In the genomic region with DNA sequence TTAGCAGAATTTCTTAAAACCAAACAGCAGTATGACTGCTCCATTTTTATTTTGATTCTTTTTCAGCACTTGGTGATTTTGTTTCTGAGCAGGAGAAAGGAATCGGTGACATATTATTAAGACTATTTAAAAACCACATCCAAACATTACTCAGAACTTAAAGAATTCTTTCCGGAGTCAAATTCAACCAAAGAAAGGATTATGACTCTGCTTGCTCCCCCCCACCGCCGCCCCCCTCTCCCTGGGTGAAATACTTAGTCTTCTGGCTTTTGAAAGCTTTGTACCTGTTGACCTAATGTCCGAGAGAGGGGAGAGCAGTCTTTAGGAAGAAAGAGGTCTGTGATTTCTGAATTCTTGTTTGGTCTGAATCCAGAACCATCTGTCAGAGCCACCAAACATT, we compare ENCODE assay signal across 11 cellular contexts. TPM values are rescaled to one million over a fixed set of nuclear protein-coding genes. Genes with fewer than 3 reads are reported as not detected.
DNase-seq lines count a peak whose midpoint lies in the region; ATAC-seq and TF ChIP-seq lines count a peak whose summit lies in the region.
"Had no signal": no experiment of that assay in that cellular context is flagged by ENCODE, and none has a peak within 500 bp of the region (broad histone marks: within the 10 kb centered on the region; RNA-seq: fewer than 3 reads in every experiment).

No MANE protein-coding gene starts in this region.

- peak overlapping the region; percentile 40 for H3K27ac ChIP-seq in SK-N-MC

- H3K36me3 ChIP-seq in ES-I3 (ENCODE audit: insufficient read depth, low read length): no peaks in the 10 kb centered on the region
- no peaks in the 10 kb centered on the region for H3K36me3 ChIP-seq in SK-N-MC (ENCODE audit: insufficient read depth, low read length)
- no peaks in the 10 kb centered on the region for H3K36me3 ChIP-seq in skeletal muscle satellite cell (ENCODE audit: insufficient read depth, low read length)

- no peak for DNase-seq in SK-N-MC (ENCODE audit: low read depth, low spot score)
- peak; percentile 80 to 88 for DNase-seq in foreskin fibroblast
- no peak for DNase-seq in DMS 273 (lab: John Stamatoyannopoulos, UW; ENCODE audit: unreplicated experiment)
- DNase-seq in activated CD4-positive, alpha-beta T cell treated with anti-CD3 and anti-CD28 coated beads, Interleukin-2, amount 50 U/mL, for 48 hours: no peak
- no peak for DNase-seq in natural killer cell treated with Interleukin-12 subunit alpha and Interleukin-12 subunit beta and Interleukin-15 and Interleukin-18, amount 100 ng/mL, for 72 hours (ENCODE audit: low spot score)
- no peak for DNase-seq in NCI-H1436 (lab: John Stamatoyannopoulos, UW)
- DNase-seq: DMS 273 treated with DMSO at 0.1 percent for 48 hours, mucosa of descending colon, NCI-H1092 treated with DMSO at 0.1 percent for 48 hours had no signal

- H3K36me3 Mint-ChIP-seq in natural killer cell treated with Interleukin-12 subunit alpha and Interleukin-12 subunit beta and Interleukin-15 and Interleukin-18, amount 100 ng/mL, for 72 hours: no peaks in the 10 kb centered on the region

- no peak overlapping the region for H3K27ac Mint-ChIP-seq in natural killer cell treated with Interleukin-12 subunit alpha and Interleukin-12 subunit beta and Interleukin-15 and Interleukin-18, amount 100 ng/mL, for 72 hours

- no peak overlapping the region for H3K4me3 Mint-ChIP-seq in natural killer cell treated with Interleukin-12 subunit alpha and Interleukin-12 subunit beta and Interleukin-15 and Interleukin-18, amount 100 ng/mL, for 72 hours

- ATAC-seq in natural killer cell treated with Interleukin-12 subunit alpha and Interleukin-12 subunit beta and Interleukin-15 and Interleukin-18, amount 100 ng/mL, for 72 hours: no peak
- ATAC-seq: mucosa of descending colon had no signal

- H3K9me3 ChIP-seq in ES-I3 (ENCODE audit: control insufficient read depth, insufficient read depth, low read length): no peaks in the 10 kb centered on the region
- no peaks in the 10 kb centered on the region for H3K9me3 ChIP-seq in SK-N-MC (ENCODE audit: low read depth, low read length)
- H3K9me3 ChIP-seq in skeletal muscle satellite cell (replicated peaks; ENCODE audit: low read length): no peaks in the 10 kb centered on the region
- H3K9me3 ChIP-seq: mucosa of descending colon had no signal

- TF ChIP-seq CTCF in foreskin fibroblast (IDR thresholded peaks at IDR 0.05; ENCODE audit: low read depth, low read length): no peak

- H3K4me1 Mint-ChIP-seq in natural killer cell treated with Interleukin-12 subunit alpha and Interleukin-12 subunit beta and Interleukin-15 and Interleukin-18, amount 100 ng/mL, for 72 hours (ENCODE audit: low read depth in 2 of 2): peaks cover 0 to 5% of the 10 kb centered on the region in 2 donors

- H3K27me3 ChIP-seq in skeletal muscle satellite cell (ENCODE audit: control insufficient read depth, insufficient read depth, low read length): no peaks in the 10 kb centered on the region

- H3K9me3 Mint-ChIP-seq in natural killer cell treated with Interleukin-12 subunit alpha and Interleukin-12 subunit beta and Interleukin-15 and Interleukin-18, amount 100 ng/mL, for 72 hours: no peaks in the 10 kb centered on the region

- H3K4me2 ChIP-seq in skeletal muscle satellite cell (ENCODE audit: low read length): peak overlapping the region; percentile 75

- peaks cover 18 to 25% of the 10 kb centered on the region in 2 donors for H3K27me3 Mint-ChIP-seq in natural killer cell treated with Interleukin-12 subunit alpha and Interleukin-12 subunit beta and Interleukin-15 and Interleukin-18, amount 100 ng/mL, for 72 hours

- H3K4me1 ChIP-seq in ES-I3 (ENCODE audit: insufficient read depth, low read length) (peaks cover 30% of the 10 kb centered on the region), skeletal muscle satellite cell (ENCODE audit: control insufficient read depth, insufficient read depth, low read length) (peaks cover 72% of the 10 kb centered on the region)

- H3K4me3 ChIP-seq in SK-N-MC (no peak overlapping the region), foreskin fibroblast (ENCODE audit: low read depth in 1 of 2, low read length in 2 of 2) (peak overlapping the region; percentile 31 to 42), skeletal muscle satellite cell (ENCODE audit: low read length) (peak overlapping the region; percentile 59)
- H3K4me3 ChIP-seq: mucosa of descending colon had no signal

- H3K9ac ChIP-seq in ES-I3 (ENCODE audit: low read depth, low read length): 0 out of 2 replicates have a peak overlapping the region, but pooled peaks have one; percentile 0
- no peak overlapping the region for H3K9ac ChIP-seq in SK-N-MC (ENCODE audit: insufficient read length)
- H3K9ac ChIP-seq in skeletal muscle satellite cell (ENCODE audit: low read depth, low read length): peak overlapping the region; percentile 82

RNA-seq across cellular contexts. Expression of gene COL1A1, which starts 17.9 kb away (rescaled TPM):
- total RNA-seq in skeletal muscle satellite cell (2012; rRNA removed): 1,202 and 1,869 TPM in 2 replicates
- total RNA-seq in natural killer cell treated with Interleukin-12 subunit alpha and Interleukin-12 subunit beta and Interleukin-15 and Interleukin-18, amount 100 ng/mL, for 72 hours: 1 to 10 TPM in 1 of 2 donors, not detected in 1; 1.7 TPM

RNA-seq across cellular contexts. Expression of gene SGCA, which starts 53.5 kb away (rescaled TPM):
- 2.5 and 15.7 TPM in 2 replicates for total RNA-seq in skeletal muscle satellite cell (2012; rRNA removed)
- under 1 TPM in 1 of 2 donors, not detected in 1; 0.42 TPM for total RNA-seq in natural killer cell treated with Interleukin-12 subunit alpha and Interleukin-12 subunit beta and Interleukin-15 and Interleukin-18, amount 100 ng/mL, for 72 hours

RNA-seq across cellular contexts. Expression of gene TMEM92, which starts 54.9 kb away (rescaled TPM):
- total RNA-seq in skeletal muscle satellite cell (2012; rRNA removed): 0.25 TPM in 1 of 2 replicates, not detected in the other
- not detected for total RNA-seq in natural killer cell treated with Interleukin-12 subunit alpha and Interleukin-12 subunit beta and Interleukin-15 and Interleukin-18, amount 100 ng/mL, for 72 hours

Comparison
In these comparisons a context has a peak if more than half of its experiments do, and no peak if none do; other contexts are left out.
1. DNase-seq: peak in foreskin fibroblast (2 of 2); none in SK-N-MC (single experiment), DMS 273 (single experiment), activated CD4-positive, alpha-beta T cell treated with anti-CD3 and anti-CD28 coated beads, Interleukin-2, amount 50 U/mL, for 48 hours (0 of 2), natural killer cell treated with Interleukin-12 subunit alpha and Interleukin-12 subunit beta and Interleukin-15 and Interleukin-18, amount 100 ng/mL, for 72 hours (single experiment) and NCI-H1436 (single experiment).